Comparison of ENCODE assay signal across 8 cellular contexts in genomic region chr21:33109574-33110339, GRCh38. TPM values are rescaled to one million over a fixed set of nuclear protein-coding genes. Genes with fewer than 3 reads are reported as not detected.
DNase-seq lines count a peak whose midpoint lies in the region; ATAC-seq lines count a peak whose summit lies in the region.

No MANE protein-coding gene starts in this region.

- H3K27ac Mint-ChIP-seq in activated naive CD4-positive, alpha-beta T cell treated with anti-CD3 and anti-CD28 coated beads, Interleukin-2, amount 10 ng/mL, durations not matched to agents 7 days and 5 days = no peak overlapping the region
- no peak overlapping the region for H3K27ac Mint-ChIP-seq in naive thymus-derived CD8-positive, alpha-beta T cell

- H3K27me3 Mint-ChIP-seq in activated naive CD4-positive, alpha-beta T cell treated with anti-CD3 and anti-CD28 coated beads, Interleukin-2, amount 10 ng/mL, durations not matched to agents 7 days and 5 days = peaks cover 78% of the 10 kb centered on the region
- peaks cover 23 to 50% (median 38%) of the 10 kb centered on the region in 5 donors for H3K27me3 Mint-ChIP-seq in naive thymus-derived CD8-positive, alpha-beta T cell

- DNase-seq in DMS153 treated with DMSO at 0.1 percent for 48 hours (lab: John Stamatoyannopoulos, UW; ENCODE audit: unreplicated experiment) = peak; percentile 44
- peak; percentile 80 for DNase-seq in NCI-H1105 (lab: John Stamatoyannopoulos, UW)
- peak; percentile 45 for DNase-seq in activated naive CD4-positive, alpha-beta T cell treated with anti-CD3 and anti-CD28 coated beads, Interleukin-2, amount 10 ng/mL, durations not matched to agents 7 days and 5 days
- peak in 1 of 10 donors; percentile 3 for DNase-seq in naive thymus-derived CD8-positive, alpha-beta T cell
- no peak for DNase-seq in HCEC 1CT
- DNase-seq in ureter (ENCODE audit: low spot score) = no peak

- POLR2A ChIA-PET in naive thymus-derived CD8-positive, alpha-beta T cell (lab: Charles Lee) = interaction anchor here (0.7 kb wide), 2 partner anchors 35 to 156 kb away, joined by 3 read pairs; partner anchors contain the start of gene IL10RB

- H3K4me3 Mint-ChIP-seq in activated naive CD4-positive, alpha-beta T cell treated with anti-CD3 and anti-CD28 coated beads, Interleukin-2, amount 10 ng/mL, durations not matched to agents 7 days and 5 days = peak overlapping the region; percentile 21
- peak overlapping the region in 8 of 10 donors; percentile 48 to 75 (median 66) for H3K4me3 Mint-ChIP-seq in naive thymus-derived CD8-positive, alpha-beta T cell

- no peaks in the 10 kb centered on the region for H3K36me3 Mint-ChIP-seq in activated naive CD4-positive, alpha-beta T cell treated with anti-CD3 and anti-CD28 coated beads, Interleukin-2, amount 10 ng/mL, durations not matched to agents 7 days and 5 days
- H3K36me3 Mint-ChIP-seq in naive thymus-derived CD8-positive, alpha-beta T cell = no peaks in the 10 kb centered on the region

- CTCF ChIA-PET in activated naive CD4-positive, alpha-beta T cell treated with anti-CD3 and anti-CD28 coated beads, Interleukin-2, amount 10 ng/mL, durations not matched to agents 7 days and 5 days (lab: Charles Lee) = no interaction called here

- ATAC-seq in naive thymus-derived CD8-positive, alpha-beta T cell = peak; percentile 25 to 29
- ATAC-seq in HG02623 (IDR thresholded peaks at IDR 0.05; ENCODE audit: unreplicated experiment) (no peak), GM19324 (IDR thresholded peaks at IDR 0.05; ENCODE audit: low FRiP score, unreplicated experiment) (no peak)

- no peaks in the 10 kb centered on the region for H3K9me3 Mint-ChIP-seq in activated naive CD4-positive, alpha-beta T cell treated with anti-CD3 and anti-CD28 coated beads, Interleukin-2, amount 10 ng/mL, durations not matched to agents 7 days and 5 days
- H3K9me3 Mint-ChIP-seq in naive thymus-derived CD8-positive, alpha-beta T cell = no peaks in the 10 kb centered on the region

- peaks cover 12% of the 10 kb centered on the region for H3K4me1 Mint-ChIP-seq in activated naive CD4-positive, alpha-beta T cell treated with anti-CD3 and anti-CD28 coated beads, Interleukin-2, amount 10 ng/mL, durations not matched to agents 7 days and 5 days
- peaks cover 3 to 12% (median 7%) of the 10 kb centered on the region in 4 donors for H3K4me1 Mint-ChIP-seq in naive thymus-derived CD8-positive, alpha-beta T cell

RNA-seq across cellular contexts. Expression of gene OLIG1, which starts 39.8 kb away (rescaled TPM):
- total RNA-seq in naive thymus-derived CD8-positive, alpha-beta T cell = not detected
- polyA plus RNA-seq in naive thymus-derived CD8-positive, alpha-beta T cell = not detected
- not detected for total RNA-seq in ureter

Comparison
In these comparisons a context has a peak if more than half of its experiments do, and no peak if none do; other contexts are left out.
1. DNase-seq: peak in DMS153 treated with DMSO at 0.1 percent for 48 hours (single experiment), NCI-H1105 (single experiment) and activated naive CD4-positive, alpha-beta T cell treated with anti-CD3 and anti-CD28 coated beads, Interleukin-2, amount 10 ng/mL, durations not matched to agents 7 days and 5 days (single experiment); none in HCEC 1CT (single experiment) and ureter (single experiment).
2. ATAC-seq: peak in naive thymus-derived CD8-positive, alpha-beta T cell (2 of 2); none in HG02623 (single experiment) and GM19324 (single experiment).